ENCODE assay signal across 25 cellular contexts in the genomic region with DNA sequence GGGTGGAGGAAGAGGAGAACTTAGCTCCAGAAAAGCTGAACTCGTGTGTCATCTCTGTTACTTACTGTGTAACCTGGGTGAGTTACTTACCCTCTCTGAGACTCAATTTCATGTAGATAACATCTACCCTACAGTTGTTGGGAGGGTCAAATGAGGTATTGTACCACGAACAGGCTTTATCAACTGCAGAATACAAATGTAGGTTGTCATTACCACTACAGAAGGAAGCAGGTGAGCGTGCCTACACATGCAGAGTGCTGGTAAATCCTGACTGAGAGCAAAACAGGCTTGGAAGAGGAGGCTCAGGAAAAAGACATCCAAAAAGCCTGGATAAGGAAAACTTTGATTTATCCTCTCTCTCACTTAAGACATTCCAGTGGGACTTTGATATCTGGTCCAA. TPM values are rescaled to one million over a fixed set of nuclear protein-coding genes. Genes with fewer than 3 reads are reported as not detected.
DNase-seq lines count a peak whose midpoint lies in the region; ATAC-seq, FAIRE-seq and TF ChIP-seq lines count a peak whose summit lies in the region.
"Had no signal": no experiment of that assay in that cellular context is flagged by ENCODE, and none has a peak within 500 bp of the region (broad histone marks: within the 10 kb centered on the region; RNA-seq: fewer than 3 reads in every experiment).

No MANE protein-coding gene starts in this region.

- H3K36me3 Mint-ChIP-seq in activated T-cell treated with anti-CD3 and anti-CD28 coated beads, Interleukin-2, amount 50 U/mL, for 72 hours (ENCODE audit: insufficient read depth in 2 of 2) = peaks cover 1 to 5% of the 10 kb centered on the region in 2 donors
- peaks cover 35% of the 10 kb centered on the region for H3K36me3 Mint-ChIP-seq in activated T-helper 2 cell treated with anti-CD3 and anti-CD28 coated beads, Interferon-gamma antibody, Interleukin-2, Interleukin-4, amounts not matched to agents 10 μg/mL and 5 μg/mL and 100 μg/mL, durations not matched to agents 14 hours and 24 hours and 36 hours (ENCODE audit: low read depth)

- intact Hi-C loops in activated T-helper 2 cell treated with anti-CD3 and anti-CD28 coated beads, Interferon-gamma antibody, Interleukin-2, Interleukin-4, amounts not matched to agents 10 μg/mL and 5 μg/mL and 100 μg/mL, durations not matched to agents 14 hours and 24 hours and 36 hours (cut with micrococcal nuclease) = no loop called here

- no peaks in the 10 kb centered on the region for H3K27me3 ChIP-seq in hepatocyte

- no peak overlapping the region for H2AFZ ChIP-seq in hepatocyte

- no peaks in the 10 kb centered on the region for H3K9me2 ChIP-seq in hepatocyte (replicated peaks; ENCODE audit: insufficient read depth)

- no peak for ATAC-seq in activated T-cell treated with anti-CD3 and anti-CD28 coated beads, Interleukin-2, amount 50 U/mL, for 72 hours (replicated peaks in 1 of 2)
- no peak for ATAC-seq in A549

- no peaks in the 10 kb centered on the region for H4K20me1 ChIP-seq in hepatocyte (ENCODE audit: insufficient read depth, poor library complexity, severe bottlenecking)

- H3K79me2 ChIP-seq in hepatocyte = no peaks in the 10 kb centered on the region

- POLR2A ChIA-PET in A549 (lab: Yijun Ruan, JAX) = no interaction called here

- CTCF ChIA-PET in A549 (lab: Yijun Ruan, JAX) = no interaction called here

- no peak for TF ChIP-seq RAD21 in A549 (conservative IDR thresholded peaks at IDR 0.05 in 1 of 2, IDR thresholded peaks at IDR 0.05 in 1 of 2)

- no peak for DNase-seq in activated T-cell treated with anti-CD3 and anti-CD28 coated beads, Interleukin-2, amount 50 U/mL, for 72 hours
- DNase-seq in activated T-cell treated with anti-CD3 and anti-CD28 coated beads, Interleukin-2, amount 50 U/mL, for 48 hours = no peak
- no peak for DNase-seq in A549 (ENCODE audit: low read depth in 1 of 2, low spot score in 1 of 2)
- DNase-seq in activated T-helper 2 cell treated with anti-CD3 and anti-CD28 coated beads, Interferon-gamma antibody, Interleukin-2, Interleukin-4, amounts not matched to agents 10 μg/mL and 5 μg/mL and 100 μg/mL, durations not matched to agents 14 hours and 24 hours and 36 hours (ENCODE audit: low spot score) = no peak
- peak; percentile 33 for DNase-seq in epithelial cell of esophagus (ENCODE audit: low read depth)
- no peak for DNase-seq in activated CD8-positive, alpha-beta memory T cell treated with anti-CD3 and anti-CD28 coated beads for 24 hours
- no peak for DNase-seq in NAMALWA (ENCODE audit: low spot score)
- no peak for DNase-seq in hepatocyte (ENCODE audit: low spot score)
- DNase-seq: 8988T; C1 segment of cervical spinal cord; Calu3; CD4-positive, alpha-beta memory T cell; COR-L47; DMS53; DMS79 treated with DMSO at 0.1 percent for 48 hours; GF-D8; GOT3; HFFc6 had no signal

- no peak for TF ChIP-seq EP300 in A549 (IDR thresholded peaks at IDR 0.05)

- WGBS in A549 (ENCODE audit: missing lambda C conversion rate) = 77% methylated on average over 3 of the region's 3 CpGs
- 71% methylated on average over 3 of the region's 3 CpGs for WGBS in hepatocyte (ENCODE audit: low lambda C conversion rate, missing lambda C conversion rate)

- H3K4me1 ChIP-seq in A549 = no peaks in the 10 kb centered on the region
- H3K4me1 ChIP-seq in hepatocyte (ENCODE audit: insufficient read depth) = no peaks in the 10 kb centered on the region
- H3K4me1 ChIP-seq: HAP-1 had no signal

- H3K27me3 Mint-ChIP-seq in activated T-cell treated with anti-CD3 and anti-CD28 coated beads, Interleukin-2, amount 50 U/mL, for 72 hours (ENCODE audit: low read depth) = peaks cover 7% of the 10 kb centered on the region
- H3K27me3 Mint-ChIP-seq in activated T-helper 2 cell treated with anti-CD3 and anti-CD28 coated beads, Interferon-gamma antibody, Interleukin-2, Interleukin-4, amounts not matched to agents 10 μg/mL and 5 μg/mL and 100 μg/mL, durations not matched to agents 14 hours and 24 hours and 36 hours (ENCODE audit: low read depth) = no peaks in the 10 kb centered on the region
- H3K27me3 Mint-ChIP-seq: CD4-positive, alpha-beta memory T cell had no signal

- FAIRE-seq in A549 (lab: Jason Lieb, UNC) = peak; percentile 86
- FAIRE-seq: GM12891, H54 had no signal

- no peak for TF ChIP-seq CTCF in A549 (IDR thresholded peaks at IDR 0.05)
- TF ChIP-seq CTCF in epithelial cell of esophagus (IDR thresholded peaks at IDR 0.05; ENCODE audit: insufficient read depth, low read depth, low read length, missing control alignments) = no peak
- no peak for TF ChIP-seq CTCF in hepatocyte (IDR thresholded peaks at IDR 0.05; ENCODE audit: poor library complexity)

- H3K36me3 ChIP-seq in hepatocyte (replicated peaks; ENCODE audit: insufficient read depth, low read depth) = no peaks in the 10 kb centered on the region

- H3K9me3 Mint-ChIP-seq in activated T-cell treated with anti-CD3 and anti-CD28 coated beads, Interleukin-2, amount 50 U/mL, for 72 hours = no peaks in the 10 kb centered on the region
- H3K9me3 Mint-ChIP-seq in activated T-helper 2 cell treated with anti-CD3 and anti-CD28 coated beads, Interferon-gamma antibody, Interleukin-2, Interleukin-4, amounts not matched to agents 10 μg/mL and 5 μg/mL and 100 μg/mL, durations not matched to agents 14 hours and 24 hours and 36 hours = no peaks in the 10 kb centered on the region
- H3K9me3 Mint-ChIP-seq: CD4-positive, alpha-beta memory T cell; HFFc6 had no signal

- H3K4me2 ChIP-seq in A549 = no peak overlapping the region
- H3K4me2 ChIP-seq in hepatocyte = no peak overlapping the region

- H3K9me3 ChIP-seq in A549 (no peaks in the 10 kb centered on the region), hepatocyte (ENCODE audit: low read depth) (no peaks in the 10 kb centered on the region)
- H3K9me3 ChIP-seq: HAP-1 had no signal

- H3K27ac ChIP-seq in A549 = no peak overlapping the region
- H3K27ac ChIP-seq in hepatocyte = no peak overlapping the region

- H3K4me1 Mint-ChIP-seq in activated T-cell treated with anti-CD3 and anti-CD28 coated beads, Interleukin-2, amount 50 U/mL, for 72 hours (ENCODE audit: low read depth) = peaks cover 7% of the 10 kb centered on the region
- peaks cover 7% of the 10 kb centered on the region for H3K4me1 Mint-ChIP-seq in activated T-helper 2 cell treated with anti-CD3 and anti-CD28 coated beads, Interferon-gamma antibody, Interleukin-2, Interleukin-4, amounts not matched to agents 10 μg/mL and 5 μg/mL and 100 μg/mL, durations not matched to agents 14 hours and 24 hours and 36 hours (ENCODE audit: low read depth)

- peak overlapping the region; percentile 77 for H3K27ac Mint-ChIP-seq in activated T-cell treated with anti-CD3 and anti-CD28 coated beads, Interleukin-2, amount 50 U/mL, for 72 hours
- peak overlapping the region; percentile 22 for H3K27ac Mint-ChIP-seq in activated T-helper 2 cell treated with anti-CD3 and anti-CD28 coated beads, Interferon-gamma antibody, Interleukin-2, Interleukin-4, amounts not matched to agents 10 μg/mL and 5 μg/mL and 100 μg/mL, durations not matched to agents 14 hours and 24 hours and 36 hours
- H3K27ac Mint-ChIP-seq: HFFc6 had no signal

- H3K4me3 ChIP-seq in A549 = no peak overlapping the region
- no peak overlapping the region for H3K4me3 ChIP-seq in epithelial cell of esophagus (ENCODE audit: low read length)
- no peak overlapping the region for H3K4me3 ChIP-seq in hepatocyte
- H3K4me3 ChIP-seq: HAP-1 had no signal

- no peak for TF ChIP-seq POLR2A in A549 (IDR thresholded peaks at IDR 0.05; ENCODE audit: low read length)

- H3K4me3 Mint-ChIP-seq in activated T-cell treated with anti-CD3 and anti-CD28 coated beads, Interleukin-2, amount 50 U/mL, for 72 hours = no peak overlapping the region
- no peak overlapping the region for H3K4me3 Mint-ChIP-seq in activated T-helper 2 cell treated with anti-CD3 and anti-CD28 coated beads, Interferon-gamma antibody, Interleukin-2, Interleukin-4, amounts not matched to agents 10 μg/mL and 5 μg/mL and 100 μg/mL, durations not matched to agents 14 hours and 24 hours and 36 hours (ENCODE audit: low read depth)
- H3K4me3 Mint-ChIP-seq: CD4-positive, alpha-beta memory T cell; HFFc6 had no signal

RNA-seq across cellular contexts. Expression of gene PIGA, which starts 7.2 kb away (rescaled TPM):
- total RNA-seq in activated T-cell treated with anti-CD3 and anti-CD28 coated beads, Interleukin-2, amount 50 U/mL, for 72 hours = 10 to 100 TPM; 33.1 to 46.2 TPM
- polyA plus RNA-seq in A549 (2011; rRNA removed) (19.7 and 21.2 TPM in 2 replicates), A549 (2017; fragmentation: RNase III; extraction: RNeasy Plus Mini Kit Qiagen cat#74134 plus additional on column Dnase treatment) (9.5 to 10.8 TPM (median 9.8 TPM) in 3 replicates), hepatocyte (6.9 and 9.1 TPM in 2 replicates)
- polyA plus RNA-seq in A549 (2012; cell fraction: cytosol; rRNA removed) = 3.4 and 4.5 TPM in 2 replicates
- polyA plus RNA-seq in A549 (2012; cell fraction: nucleus; rRNA removed) = 4.2 and 7.9 TPM in 2 replicates
- 21.6 and 22.0 TPM in 2 replicates for polyA minus RNA-seq in A549 (2011; rRNA and poly(A)+ RNA removed)
- 40.6 and 43.3 TPM in 2 replicates for total RNA-seq in activated T-helper 2 cell treated with anti-CD3 and anti-CD28 coated beads, Interferon-gamma antibody, Interleukin-2, Interleukin-4, amounts not matched to agents 10 μg/mL and 5 μg/mL and 100 μg/mL, durations not matched to agents 14 hours and 24 hours and 36 hours
- 13.6 and 23.0 TPM in 2 replicates for total RNA-seq in hepatocyte

RNA-seq across cellular contexts. Expression of gene ASB11, which starts 12.7 kb away (rescaled TPM):
- total RNA-seq in activated T-cell treated with anti-CD3 and anti-CD28 coated beads, Interleukin-2, amount 50 U/mL, for 72 hours = not detected
- not detected in 2 replicates for polyA plus RNA-seq in A549 (2011; rRNA removed)
- polyA plus RNA-seq in A549 (2012; cell fraction: cytosol; rRNA removed) = not detected in 2 replicates
- not detected in 2 replicates for polyA plus RNA-seq in A549 (2012; cell fraction: nucleus; rRNA removed)
- polyA plus RNA-seq in A549 (2017; fragmentation: RNase III; extraction: RNeasy Plus Mini Kit Qiagen cat#74134 plus additional on column Dnase treatment) = not detected in 3 replicates
- polyA minus RNA-seq in A549 (2011; rRNA and poly(A)+ RNA removed) = not detected in 2 replicates
- not detected in 2 replicates for total RNA-seq in activated T-helper 2 cell treated with anti-CD3 and anti-CD28 coated beads, Interferon-gamma antibody, Interleukin-2, Interleukin-4, amounts not matched to agents 10 μg/mL and 5 μg/mL and 100 μg/mL, durations not matched to agents 14 hours and 24 hours and 36 hours
- total RNA-seq in hepatocyte = 0.20 and 0.40 TPM in 2 replicates
- polyA plus RNA-seq in hepatocyte = not detected in 2 replicates
- total RNA-seq: Calu3; CD4-positive, alpha-beta memory T cell; Daoy; G401; HFFc6 had no signal
- polyA plus RNA-seq: BJ; CD4-positive, alpha-beta memory T cell had no signal

RNA-seq across cellular contexts. Expression of gene VEGFD, which starts 56.1 kb away (rescaled TPM):
- total RNA-seq in activated T-cell treated with anti-CD3 and anti-CD28 coated beads, Interleukin-2, amount 50 U/mL, for 72 hours = not detected
- 1.8 and 2.0 TPM in 2 replicates for polyA plus RNA-seq in A549 (2011; rRNA removed)
- 0.63 and 1.0 TPM in 2 replicates for polyA plus RNA-seq in A549 (2012; cell fraction: cytosol; rRNA removed)
- 3.0 and 7.6 TPM in 2 replicates for polyA plus RNA-seq in A549 (2012; cell fraction: nucleus; rRNA removed)
- polyA plus RNA-seq in A549 (2017; fragmentation: RNase III; extraction: RNeasy Plus Mini Kit Qiagen cat#74134 plus additional on column Dnase treatment) = 0.57 to 0.66 TPM (median 0.62 TPM) in 3 replicates
- 0.44 and 0.54 TPM in 2 replicates for polyA minus RNA-seq in A549 (2011; rRNA and poly(A)+ RNA removed)
- total RNA-seq in activated T-helper 2 cell treated with anti-CD3 and anti-CD28 coated beads, Interferon-gamma antibody, Interleukin-2, Interleukin-4, amounts not matched to agents 10 μg/mL and 5 μg/mL and 100 μg/mL, durations not matched to agents 14 hours and 24 hours and 36 hours = not detected in 2 replicates
- total RNA-seq in hepatocyte = 0.76 and 0.80 TPM in 2 replicates
- 0.27 and 0.39 TPM in 2 replicates for polyA plus RNA-seq in hepatocyte
- total RNA-seq: G401, HFFc6 had no signal
- polyA plus RNA-seq: CD4-positive, alpha-beta memory T cell had no signal

RNA-seq across cellular contexts. Expression of gene ASB9, which starts 58.2 kb away (rescaled TPM):
- total RNA-seq in activated T-cell treated with anti-CD3 and anti-CD28 coated beads, Interleukin-2, amount 50 U/mL, for 72 hours = under 1 TPM in 1 of 2 donors, not detected in 1; 0.41 TPM
- polyA plus RNA-seq in A549 (2011; rRNA removed) = 24.0 and 24.7 TPM in 2 replicates
- polyA plus RNA-seq in A549 (2012; cell fraction: cytosol; rRNA removed) = 21.9 and 31.3 TPM in 2 replicates
- polyA plus RNA-seq in A549 (2012; cell fraction: nucleus; rRNA removed) = 13.1 and 20.8 TPM in 2 replicates
- 40.8 to 44.8 TPM (median 41.1 TPM) in 3 replicates for polyA plus RNA-seq in A549 (2017; fragmentation: RNase III; extraction: RNeasy Plus Mini Kit Qiagen cat#74134 plus additional on column Dnase treatment)
- 24.4 and 36.5 TPM in 2 replicates for polyA minus RNA-seq in A549 (2011; rRNA and poly(A)+ RNA removed)
- total RNA-seq in activated T-helper 2 cell treated with anti-CD3 and anti-CD28 coated beads, Interferon-gamma antibody, Interleukin-2, Interleukin-4, amounts not matched to agents 10 μg/mL and 5 μg/mL and 100 μg/mL, durations not matched to agents 14 hours and 24 hours and 36 hours = 0.11 and 0.78 TPM in 2 replicates
- 6.0 and 10.0 TPM in 2 replicates for total RNA-seq in hepatocyte
- 4.1 and 4.7 TPM in 2 replicates for polyA plus RNA-seq in hepatocyte
- total RNA-seq: A673; CD4-positive, alpha-beta memory T cell; G401 had no signal
